Comparison of ENCODE assay signal across 25 cellular contexts in the genomic region with DNA sequence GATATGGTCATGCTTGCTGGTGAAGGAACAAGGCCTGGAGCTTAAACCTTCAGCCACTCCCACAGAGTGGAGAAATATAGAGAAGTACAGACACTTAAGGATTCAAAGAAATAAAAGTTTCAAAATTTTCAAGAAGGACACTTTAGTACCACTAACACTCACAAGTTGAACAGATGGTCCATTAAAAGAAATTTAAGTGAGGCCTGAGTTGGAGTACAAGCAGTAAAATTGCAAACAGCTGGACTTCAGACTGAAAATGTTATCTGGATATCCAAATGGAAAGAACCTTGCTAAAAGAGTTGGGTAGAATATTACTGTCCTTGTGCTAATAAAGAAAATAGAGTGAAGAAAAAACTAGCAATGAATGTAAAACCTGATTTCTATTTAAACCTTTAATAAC.
"Had no signal": no experiment of that assay in that cellular context is flagged by ENCODE, and none has a peak within 500 bp of the region (broad histone marks: within the 10 kb centered on the region; RNA-seq: fewer than 3 reads in every experiment).

No MANE protein-coding gene starts in this region.

- ATAC-seq: esophagus mucosa; foreskin keratinocyte; left cardiac atrium; lower lobe of right lung; natural killer cell treated with Interleukin-12 subunit alpha and Interleukin-12 subunit beta and Interleukin-15 and Interleukin-18, amount 100 ng/mL, for 72 hours; sciatic nerve; stimulated activated naive B cell treated with anti-CD40 and anti-IgM and Interleukin-4, amounts not matched to agents 10 μg/mL and 1 μg/mL and 100 μg/mL, for 72 hours; stimulated activated naive CD8-positive, alpha-beta T cell treated with anti-CD3 and anti-CD28 coated beads, Interleukin-15, amount 100 ng/mL, for 72 hours; upper lobe of right lung had no signal

- H3K36me3 ChIP-seq: colonic mucosa, left ventricle myocardium inferior, lower lobe of right lung, tibial nerve, upper lobe of right lung, vagina had no signal

- H3K27me3 Mint-ChIP-seq: stimulated activated naive CD8-positive, alpha-beta T cell treated with anti-CD3 and anti-CD28 coated beads, Interleukin-15, amount 100 ng/mL, for 72 hours had no signal

- H3K27me3 ChIP-seq: colonic mucosa, foreskin keratinocyte, hepatocyte, testis, tibial nerve, upper lobe of right lung, vagina had no signal

- H3K4me3 Mint-ChIP-seq: endodermal cell; memory B cell; mesothelial cell of epicardium; natural killer cell treated with Interleukin-12 subunit alpha and Interleukin-12 subunit beta and Interleukin-15 and Interleukin-18, amount 100 ng/mL, for 72 hours; stimulated activated naive B cell treated with anti-CD40 and anti-IgM and Interleukin-4, amounts not matched to agents 10 μg/mL and 1 μg/mL and 100 μg/mL, for 72 hours; stimulated activated naive CD8-positive, alpha-beta T cell treated with anti-CD3 and anti-CD28 coated beads, Interleukin-15, amount 100 ng/mL, for 72 hours had no signal

- H3K27ac Mint-ChIP-seq: endodermal cell; memory B cell; mesothelial cell of epicardium; natural killer cell treated with Interleukin-12 subunit alpha and Interleukin-12 subunit beta and Interleukin-15 and Interleukin-18, amount 100 ng/mL, for 72 hours; stimulated activated naive B cell treated with anti-CD40 and anti-IgM and Interleukin-4, amounts not matched to agents 10 μg/mL and 1 μg/mL and 100 μg/mL, for 72 hours; stimulated activated naive CD8-positive, alpha-beta T cell treated with anti-CD3 and anti-CD28 coated beads, Interleukin-15, amount 100 ng/mL, for 72 hours had no signal

- H3K27ac ChIP-seq: colonic mucosa, foreskin keratinocyte, hepatocyte, left ventricle myocardium inferior, lower lobe of right lung, skin epidermis, testis, tibial nerve, upper lobe of right lung, vagina had no signal

- H3K9me3 ChIP-seq: colonic mucosa, left ventricle myocardium inferior, lower lobe of right lung, testis, tibial nerve, upper lobe of right lung, vagina had no signal

- H3K4me3 ChIP-seq: colonic mucosa, hepatocyte, left ventricle myocardium inferior, lower lobe of right lung, skin epidermis, testis, tibial nerve, upper lobe of right lung, vagina had no signal

- H3K4me1 Mint-ChIP-seq: endodermal cell; memory B cell; stimulated activated naive B cell treated with anti-CD40 and anti-IgM and Interleukin-4, amounts not matched to agents 10 μg/mL and 1 μg/mL and 100 μg/mL, for 72 hours; stimulated activated naive CD8-positive, alpha-beta T cell treated with anti-CD3 and anti-CD28 coated beads, Interleukin-15, amount 100 ng/mL, for 72 hours had no signal

- H3K36me3 Mint-ChIP-seq: memory B cell; natural killer cell treated with Interleukin-12 subunit alpha and Interleukin-12 subunit beta and Interleukin-15 and Interleukin-18, amount 100 ng/mL, for 72 hours; stimulated activated naive B cell treated with anti-CD40 and anti-IgM and Interleukin-4, amounts not matched to agents 10 μg/mL and 1 μg/mL and 100 μg/mL, for 72 hours had no signal

- H3K4me1 ChIP-seq: colonic mucosa, foreskin keratinocyte, left ventricle myocardium inferior, lower lobe of right lung, testis, tibial nerve, upper lobe of right lung, vagina had no signal

- DNase-seq: colonic mucosa; dermis blood vessel endothelial cell; effector CD4-positive, alpha-beta T cell; endodermal cell; foreskin keratinocyte; kidney; left cardiac atrium; left ventricle myocardium inferior; lower lobe of right lung; occipital lobe; stimulated activated CD4-positive, alpha-beta T cell treated with anti-CD3 and anti-CD28 coated beads, Interleukin-2, amount 100 ng/mL, for 24 hours; stimulated activated CD4-positive, alpha-beta T cell treated with anti-CD3 and anti-CD28 coated beads, Interleukin-4, amount 100 ng/mL, for 4 hours; stimulated activated naive B cell treated with anti-CD40 and anti-IgM and Interleukin-4, amounts not matched to agents 10 μg/mL and 1 μg/mL and 100 μg/mL, for 72 hours; stimulated activated naive CD8-positive, alpha-beta T cell treated with anti-CD3 and anti-CD28 coated beads, Interleukin-15, amount 100 ng/mL, for 72 hours; testis; upper lobe of right lung had no signal
